ENCODE assay signal across 7 cellular contexts in the genomic region with DNA sequence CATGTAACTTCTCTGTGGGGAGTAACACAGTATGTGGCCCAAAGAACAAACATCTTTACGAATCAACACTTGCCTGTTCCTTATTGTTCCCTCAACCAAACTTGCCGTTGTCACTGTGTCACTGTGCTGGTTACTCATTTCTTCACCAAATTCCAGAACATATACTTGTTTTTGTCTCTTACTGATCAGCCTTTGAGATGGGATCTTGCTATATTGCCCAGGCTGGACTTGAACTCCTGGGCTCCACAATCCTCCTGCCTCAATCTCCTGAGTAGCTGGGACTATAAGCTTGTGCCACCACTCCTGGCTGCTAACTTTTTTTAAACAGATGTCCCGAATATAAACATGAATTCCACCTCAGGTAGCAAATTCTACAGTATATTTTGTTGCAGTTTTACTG.
"Had no signal": no experiment of that assay in that cellular context is flagged by ENCODE, and none has a peak within 500 bp of the region (broad histone marks: within the 10 kb centered on the region; RNA-seq: fewer than 3 reads in every experiment).

No MANE protein-coding gene starts in this region.

- ATAC-seq: HCT116 had no signal

- DNase-seq: GM23248, GOT3, H7, KBM-7 had no signal

- H3K9me3 ChIP-seq: HAP-1 had no signal

- H2AFZ ChIP-seq: GM23248 had no signal

- H3K9ac ChIP-seq: GM23248 had no signal

- H3K27ac ChIP-seq: GM23248 had no signal

- H3K4me3 ChIP-seq: GM23248, HAP-1 had no signal

- H3K36me3 ChIP-seq: HAP-1 had no signal

- FAIRE-seq: HTR-8/SVneo had no signal
